8 cellular contexts compared by ENCODE assay signal in genomic region chr18:79393181-79393598, GRCh38. TPM values are rescaled to one million over a fixed set of nuclear protein-coding genes. Genes with fewer than 3 reads are reported as not detected.
A peak's percentile ranks its signal among the peaks of the same experiment; 100 is the strongest.
DNase-seq lines count a peak whose midpoint lies in the region; ATAC-seq and TF ChIP-seq lines count a peak whose summit lies in the region.

No MANE protein-coding gene starts in this region.

- POLR2A ChIA-PET in activated B cell treated with CpG ODN at 0.5 μM for 24 hours (lab: Charles Lee), result interaction anchor here (0.9 to 3.7 kb wide), 11 partner anchors 10 to 194 kb away, joined by 3 to 37 read pairs (median 4); no protein-coding TSS in a partner anchor

- DNase-seq in NCI-H2196 (lab: John Stamatoyannopoulos, UW; ENCODE audit: unreplicated experiment) (peak; percentile 57), NCI-H2196 treated with DMSO at 0.1 percent for 48 hours (lab: John Stamatoyannopoulos, UW; ENCODE audit: unreplicated experiment) (no peak), activated B cell treated with CpG ODN at 0.5 μM for 24 hours (no peak), germinal center (ENCODE audit: low spot score) (peak; percentile 66), skeletal muscle cell (ENCODE audit: low read depth) (no peak), putamen (ENCODE audit: low spot score) (no peak), NCI-H2029 (lab: John Stamatoyannopoulos, UW) (no peak), NOMO-1 treated with DMSO at 0.1 percent for 48 hours (lab: John Stamatoyannopoulos, UW; ENCODE audit: unreplicated experiment) (no peak)

- no peaks in the 10 kb centered on the region for H3K9me3 Mint-ChIP-seq in activated B cell treated with CpG ODN at 0.5 μM for 24 hours

- H3K4me1 Mint-ChIP-seq in activated B cell treated with CpG ODN at 0.5 μM for 24 hours, result peaks cover 28% of the 10 kb centered on the region

- H3K36me3 Mint-ChIP-seq in activated B cell treated with CpG ODN at 0.5 μM for 24 hours (ENCODE audit: low read depth), result no peaks in the 10 kb centered on the region

- H3K4me3 Mint-ChIP-seq in activated B cell treated with CpG ODN at 0.5 μM for 24 hours, result peak overlapping the region; percentile 84

- TF ChIP-seq CTCF in activated B cell treated with CpG ODN at 0.5 μM for 24 hours (IDR thresholded peaks at IDR 0.05), result no peak

- peak overlapping the region; percentile 47 for H3K4me3 ChIP-seq in skeletal muscle cell (ENCODE audit: low read depth, low read length)

- H3K27ac Mint-ChIP-seq in activated B cell treated with CpG ODN at 0.5 μM for 24 hours, result peak overlapping the region; percentile 68

- ATAC-seq in activated B cell treated with CpG ODN at 0.5 μM for 24 hours (ENCODE audit: low read depth), result peak; percentile 9

- CTCF ChIA-PET in activated B cell treated with CpG ODN at 0.5 μM for 24 hours (lab: Charles Lee), result interaction anchor here (0.8 to 1.8 kb wide), 7 partner anchors 8 to 138 kb away, joined by 3 to 6 read pairs (median 4); no protein-coding TSS in a partner anchor

- no peaks in the 10 kb centered on the region for H3K27me3 Mint-ChIP-seq in activated B cell treated with CpG ODN at 0.5 μM for 24 hours

- intact Hi-C loops in activated B cell treated with CpG ODN at 0.5 μM for 24 hours (cut with micrococcal nuclease), result loop anchor here (1.0 kb wide), 1 partner anchor 14 kb away; no protein-coding TSS in a partner anchor

RNA-seq across cellular contexts. Expression of gene NFATC1, which starts 2.5 kb away (rescaled TPM):
- 49.0 and 52.6 TPM in 2 replicates for total RNA-seq in activated B cell treated with CpG ODN at 0.5 μM for 24 hours

Comparison
In these comparisons a context has a peak if more than half of its experiments do, and no peak if none do; other contexts are left out.
1. DNase-seq: peak in NCI-H2196 (single experiment) and germinal center (single experiment); none in NCI-H2196 treated with DMSO at 0.1 percent for 48 hours (single experiment), activated B cell treated with CpG ODN at 0.5 μM for 24 hours (single experiment), skeletal muscle cell (single experiment), putamen (single experiment), NCI-H2029 (single experiment) and NOMO-1 treated with DMSO at 0.1 percent for 48 hours (single experiment).